ENCODE assay signal across 1 cellular context in the genomic region with DNA sequence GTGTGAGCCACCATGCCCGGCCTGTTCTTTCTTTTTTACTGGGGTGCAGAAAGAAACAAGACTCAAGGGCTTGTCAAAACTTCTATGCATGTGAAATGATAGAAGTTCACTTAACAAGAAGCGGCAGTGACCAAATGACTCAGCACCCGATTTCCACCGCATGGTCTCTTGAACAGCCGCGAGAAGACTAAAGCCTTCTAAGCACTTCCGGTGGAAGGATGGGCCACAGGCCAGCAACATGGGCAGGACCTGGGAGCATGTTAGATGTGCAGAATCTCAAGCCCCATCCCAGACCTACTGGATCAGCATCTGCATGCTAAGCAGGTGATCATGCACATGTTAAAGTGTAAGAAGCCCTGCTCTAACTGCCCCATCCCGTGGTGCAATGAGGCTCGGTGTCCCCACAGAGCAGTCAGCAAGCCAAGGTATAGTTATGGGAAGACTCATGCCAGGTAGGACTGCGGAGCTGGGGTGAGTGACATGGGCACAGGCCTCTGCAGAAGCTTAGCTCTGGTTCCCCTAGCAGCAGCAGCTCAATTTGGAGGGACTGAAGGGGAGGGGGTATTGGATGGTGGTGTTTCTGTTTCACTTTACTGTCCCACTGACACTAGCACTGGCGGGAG.
A peak's percentile ranks its signal among the peaks of the same experiment; 100 is the strongest.
TF ChIP-seq lines count a peak whose summit lies in the region.

No MANE protein-coding gene starts in this region.

TF ChIP-seq in K562, 482 proteins besides CTCF, POLR2A, EP300 and RAD21 (continued from another document and continues in another):
- TF ChIP-seq DPF2 (IDR thresholded peaks at IDR 0.05) (no peak), MNT (conservative IDR thresholded peaks at IDR 0.05) (0 out of 4 replicates have a peak, but pooled peaks of 1 of the 2 experiments have one; percentile 18), NBN (IDR thresholded peaks at IDR 0.05; ENCODE audit: low read depth) (no peak), MED1 (CRISPR knock-in tag; IDR thresholded peaks at IDR 0.05; ENCODE audit: borderline replicate concordance) (no peak), ELF1 (tag; IDR thresholded peaks at IDR 0.05) (no peak), FOXJ2 (tag; IDR thresholded peaks at IDR 0.05) (no peak), ZNF655 (CRISPR knock-in tag; IDR thresholded peaks at IDR 0.05) (no peak), KDM4B (IDR thresholded peaks at IDR 0.05; ENCODE audit: borderline replicate concordance in 2 of 2, low read depth in 1 of 2) (no peak), NR4A1 (CRISPR knock-in tag; IDR thresholded peaks at IDR 0.05) (no peak), NR4A1 (tag; IDR thresholded peaks at IDR 0.05) (no peak), ZNF311 (CRISPR knock-in tag; IDR thresholded peaks at IDR 0.05) (no peak), BRCA1 (IDR thresholded peaks at IDR 0.05) (no peak), BRCA1 (CRISPR knock-in tag; IDR thresholded peaks at IDR 0.05) (no peak), NFE2 (IDR thresholded peaks at IDR 0.05; ENCODE audit: low read depth) (peak; percentile 85), TAF1 (IDR thresholded peaks at IDR 0.05; ENCODE audit: control insufficient read depth, extremely low read depth, insufficient read depth, low read length, severe bottlenecking) (no peak), CHD2 (IDR thresholded peaks at IDR 0.05; ENCODE audit: low read depth, low read length) (peak; percentile 41; the same call in 1 of the 2 replicates), CBX8 (IDR thresholded peaks at IDR 0.05; ENCODE audit: borderline replicate concordance, extremely low read depth, low read depth, low read length, poor library complexity, severe bottlenecking) (no peak), REST (CRISPR knock-in tag; IDR thresholded peaks at IDR 0.05; ENCODE audit: low read depth) (no peak), ZNF707 (CRISPR knock-in tag; conservative IDR thresholded peaks at IDR 0.05) (no peak), XRCC4 (IDR thresholded peaks at IDR 0.05; ENCODE audit: extremely low read depth, insufficient read depth, insufficient read length) (no peak)
- TF ChIP-seq, protein P1, sequence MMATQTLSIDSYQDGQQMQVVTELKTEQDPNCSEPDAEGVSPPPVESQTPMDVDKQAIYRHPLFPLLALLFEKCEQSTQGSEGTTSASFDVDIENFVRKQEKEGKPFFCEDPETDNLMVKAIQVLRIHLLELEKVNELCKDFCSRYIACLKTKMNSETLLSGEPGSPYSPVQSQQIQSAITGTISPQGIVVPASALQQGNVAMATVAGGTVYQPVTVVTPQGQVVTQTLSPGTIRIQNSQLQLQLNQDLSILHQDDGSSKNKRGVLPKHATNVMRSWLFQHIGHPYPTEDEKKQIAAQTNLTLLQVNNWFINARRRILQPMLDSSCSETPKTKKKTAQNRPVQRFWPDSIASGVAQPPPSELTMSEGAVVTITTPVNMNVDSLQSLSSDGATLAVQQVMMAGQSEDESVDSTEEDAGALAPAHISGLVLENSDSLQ (IDR thresholded peaks at IDR 0.05), result no peak
- TF ChIP-seq, protein P2, sequence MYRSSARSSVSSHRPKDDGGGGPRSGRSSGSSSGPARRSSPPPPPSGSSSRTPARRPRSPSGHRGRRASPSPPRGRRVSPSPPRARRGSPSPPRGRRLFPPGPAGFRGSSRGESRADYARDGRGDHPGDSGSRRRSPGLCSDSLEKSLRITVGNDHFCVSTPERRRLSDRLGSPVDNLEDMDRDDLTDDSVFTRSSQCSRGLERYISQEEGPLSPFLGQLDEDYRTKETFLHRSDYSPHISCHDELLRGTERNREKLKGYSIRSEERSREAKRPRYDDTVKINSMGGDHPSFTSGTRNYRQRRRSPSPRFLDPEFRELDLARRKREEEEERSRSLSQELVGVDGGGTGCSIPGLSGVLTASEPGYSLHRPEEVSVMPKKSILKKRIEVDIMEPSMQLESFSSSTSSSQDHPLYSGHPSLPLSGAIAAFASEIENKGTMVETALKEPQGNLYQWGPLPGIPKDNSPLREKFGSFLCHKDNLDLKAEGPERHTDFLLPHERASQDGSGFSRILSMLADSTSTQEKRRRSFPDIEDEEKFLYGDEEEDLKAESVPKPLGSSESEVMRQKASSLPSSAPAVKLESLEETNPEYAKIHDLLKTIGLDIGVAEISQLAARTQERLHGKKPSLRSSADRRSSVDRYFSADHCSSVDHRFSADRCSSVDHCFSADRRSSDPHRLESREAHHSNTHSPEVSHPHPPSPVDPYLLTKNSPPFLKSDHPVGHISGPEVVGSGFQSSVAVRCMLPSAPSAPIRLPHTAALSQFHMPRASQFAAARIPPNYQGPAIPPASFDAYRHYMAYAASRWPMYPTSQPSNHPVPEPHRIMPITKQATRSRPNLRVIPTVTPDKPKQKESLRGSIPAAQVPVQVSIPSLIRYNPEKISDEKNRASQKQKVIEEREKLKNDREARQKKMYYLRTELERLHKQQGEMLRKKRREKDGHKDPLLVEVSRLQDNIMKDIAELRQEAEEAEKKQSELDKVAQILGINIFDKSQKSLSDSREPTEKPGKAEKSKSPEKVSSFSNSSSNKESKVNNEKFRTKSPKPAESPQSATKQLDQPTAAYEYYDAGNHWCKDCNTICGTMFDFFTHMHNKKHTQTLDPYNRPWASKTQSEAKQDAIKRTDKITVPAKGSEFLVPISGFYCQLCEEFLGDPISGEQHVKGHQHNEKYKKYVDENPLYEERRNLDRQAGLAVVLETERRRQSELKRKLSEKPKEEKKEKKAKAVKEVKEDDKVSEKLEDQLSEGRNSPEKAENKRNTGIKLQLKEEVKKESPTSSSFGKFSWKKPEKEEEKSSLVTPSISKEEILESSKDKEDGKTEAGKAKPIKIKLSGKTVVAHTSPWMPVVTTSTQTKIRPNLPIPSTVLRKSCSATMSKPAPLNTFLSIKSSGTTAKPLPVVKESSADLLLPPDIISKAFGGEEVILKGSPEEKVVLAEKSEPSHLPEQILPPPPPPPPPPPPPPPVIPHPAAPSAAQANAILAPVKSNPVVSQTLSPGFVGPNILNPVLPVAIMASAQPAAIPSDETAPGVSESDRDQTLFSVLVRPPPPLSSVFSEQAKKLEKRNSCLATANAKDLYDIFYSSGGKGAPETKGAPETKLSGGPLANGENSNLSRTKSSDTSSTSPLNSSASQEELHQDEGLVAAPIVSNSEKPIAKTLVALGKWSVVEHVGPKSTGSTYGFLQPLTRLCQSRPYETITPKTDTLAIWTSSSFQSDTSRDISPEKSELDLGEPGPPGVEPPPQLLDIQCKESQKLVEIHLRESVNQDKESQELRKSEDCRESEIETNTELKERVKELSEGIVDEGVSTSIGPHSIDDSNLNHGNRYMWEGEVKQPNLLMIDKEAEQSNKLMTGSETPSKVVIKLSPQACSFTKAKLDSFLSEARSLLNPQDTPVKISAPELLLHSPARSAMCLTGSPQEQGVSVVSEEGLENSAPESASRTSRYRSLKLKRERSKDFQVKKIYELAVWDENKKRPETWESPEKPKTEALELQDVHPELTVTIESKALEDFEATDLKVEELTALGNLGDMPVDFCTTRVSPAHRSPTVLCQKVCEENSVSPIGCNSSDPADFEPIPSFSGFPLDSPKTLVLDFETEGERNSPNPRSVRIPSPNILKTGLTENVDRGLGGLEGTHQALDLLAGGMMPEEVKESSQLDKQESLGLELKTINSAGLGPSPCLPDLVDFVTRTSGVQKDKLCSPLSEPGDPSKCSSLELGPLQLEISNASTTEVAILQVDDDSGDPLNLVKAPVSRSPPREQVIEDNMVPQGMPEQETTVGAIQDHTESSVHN (IDR thresholded peaks at IDR 0.05; ENCODE audit: borderline replicate concordance in 1 of 2, low read depth in 1 of 2), result no peak
- TF ChIP-seq, protein P3, sequence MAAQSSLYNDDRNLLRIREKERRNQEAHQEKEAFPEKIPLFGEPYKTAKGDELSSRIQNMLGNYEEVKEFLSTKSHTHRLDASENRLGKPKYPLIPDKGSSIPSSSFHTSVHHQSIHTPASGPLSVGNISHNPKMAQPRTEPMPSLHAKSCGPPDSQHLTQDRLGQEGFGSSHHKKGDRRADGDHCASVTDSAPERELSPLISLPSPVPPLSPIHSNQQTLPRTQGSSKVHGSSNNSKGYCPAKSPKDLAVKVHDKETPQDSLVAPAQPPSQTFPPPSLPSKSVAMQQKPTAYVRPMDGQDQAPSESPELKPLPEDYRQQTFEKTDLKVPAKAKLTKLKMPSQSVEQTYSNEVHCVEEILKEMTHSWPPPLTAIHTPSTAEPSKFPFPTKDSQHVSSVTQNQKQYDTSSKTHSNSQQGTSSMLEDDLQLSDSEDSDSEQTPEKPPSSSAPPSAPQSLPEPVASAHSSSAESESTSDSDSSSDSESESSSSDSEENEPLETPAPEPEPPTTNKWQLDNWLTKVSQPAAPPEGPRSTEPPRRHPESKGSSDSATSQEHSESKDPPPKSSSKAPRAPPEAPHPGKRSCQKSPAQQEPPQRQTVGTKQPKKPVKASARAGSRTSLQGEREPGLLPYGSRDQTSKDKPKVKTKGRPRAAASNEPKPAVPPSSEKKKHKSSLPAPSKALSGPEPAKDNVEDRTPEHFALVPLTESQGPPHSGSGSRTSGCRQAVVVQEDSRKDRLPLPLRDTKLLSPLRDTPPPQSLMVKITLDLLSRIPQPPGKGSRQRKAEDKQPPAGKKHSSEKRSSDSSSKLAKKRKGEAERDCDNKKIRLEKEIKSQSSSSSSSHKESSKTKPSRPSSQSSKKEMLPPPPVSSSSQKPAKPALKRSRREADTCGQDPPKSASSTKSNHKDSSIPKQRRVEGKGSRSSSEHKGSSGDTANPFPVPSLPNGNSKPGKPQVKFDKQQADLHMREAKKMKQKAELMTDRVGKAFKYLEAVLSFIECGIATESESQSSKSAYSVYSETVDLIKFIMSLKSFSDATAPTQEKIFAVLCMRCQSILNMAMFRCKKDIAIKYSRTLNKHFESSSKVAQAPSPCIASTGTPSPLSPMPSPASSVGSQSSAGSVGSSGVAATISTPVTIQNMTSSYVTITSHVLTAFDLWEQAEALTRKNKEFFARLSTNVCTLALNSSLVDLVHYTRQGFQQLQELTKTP (IDR thresholded peaks at IDR 0.05; ENCODE audit: low read depth in 1 of 2, partially characterized antibody in 2 of 2), result no peak
